32 cellular contexts compared by ENCODE assay signal in genomic region chr10:120209124-120209523, GRCh38.
"Had no signal": no experiment of that assay in that cellular context is flagged by ENCODE, and none has a peak within 500 bp of the region (broad histone marks: within the 10 kb centered on the region; RNA-seq: fewer than 3 reads in every experiment).

No MANE protein-coding gene starts in this region.

- H3K4me2 ChIP-seq: KMS-11, PC-9 had no signal

- ATAC-seq: activated T-cell treated with anti-CD3 and anti-CD28 coated beads, Interleukin-2, amount 50 U/mL, for 4 hours; Right ventricle myocardium inferior; SK-N-SH treated with all-trans-retinoic acid at 6 μM for 48 hours; T-cell; T-helper 17 cell had no signal

- DNase-seq: activated B cell treated with CpG ODN at 0.5 μM for 24 hours; activated CD4-positive, alpha-beta memory T cell treated with anti-CD3 and anti-CD28 coated beads for 36 hours; activated CD4-positive, alpha-beta T cell treated with anti-CD3 and anti-CD28 coated beads for 4 hours; activated CD4-positive, alpha-beta T cell treated with anti-CD3 and anti-CD28 coated beads, Interleukin-2, amount 50 U/mL, for 1 hour; activated CD4-positive, CD25-positive, alpha-beta regulatory T cell treated with anti-CD3 and anti-CD28 coated beads, Interleukin-2, amount 50 U/mL, for 72 hours; activated CD8-positive, alpha-beta memory T cell treated with anti-CD3 and anti-CD28 coated beads, Interleukin-2, amount 50 U/mL, for 4 hours; activated gamma-delta T cell treated with Interleukin-2 at 50 U/mL for 16 hours; activated naive CD4-positive, alpha-beta T cell treated with anti-CD3 and anti-CD28 coated beads, Interleukin-2, amount 10 ng/mL, durations not matched to agents 7 days and 5 days; activated naive CD8-positive, alpha-beta T cell treated with anti-CD3 and anti-CD28 coated beads for 36 hours; activated T-cell treated with anti-CD3 and anti-CD28 coated beads for 4 hours; activated T-cell treated with anti-CD3 and anti-CD28 coated beads, Interleukin-2, amount 50 U/mL, for 4 hours; amniotic stem cell; aorta; brain microvascular endothelial cell; central memory CD4-positive, alpha-beta T cell; MM.1S; NCI-H1092 treated with DMSO at 0.1 percent for 48 hours; NCI-H1417; NCI-H187 treated with DMSO at 0.1 percent for 48 hours; NCI-H2081; NCI-H510A; NCI-H774; PC-9; SIG-M5; T-cell; T-helper 17 cell; T-helper 9 cell had no signal

- H3K9ac ChIP-seq: KMS-11 had no signal

- H3K27ac ChIP-seq: brain microvascular endothelial cell, KMS-11, PC-9, RWPE1, VCaP had no signal

- H2AFZ ChIP-seq: PC-9 had no signal

- H3K36me3 ChIP-seq: brain microvascular endothelial cell had no signal

- H3K4me3 ChIP-seq: PC-9 had no signal

- H3K27me3 ChIP-seq: brain microvascular endothelial cell had no signal
